ENCODE assay signal across 8 cellular contexts in the genomic region with DNA sequence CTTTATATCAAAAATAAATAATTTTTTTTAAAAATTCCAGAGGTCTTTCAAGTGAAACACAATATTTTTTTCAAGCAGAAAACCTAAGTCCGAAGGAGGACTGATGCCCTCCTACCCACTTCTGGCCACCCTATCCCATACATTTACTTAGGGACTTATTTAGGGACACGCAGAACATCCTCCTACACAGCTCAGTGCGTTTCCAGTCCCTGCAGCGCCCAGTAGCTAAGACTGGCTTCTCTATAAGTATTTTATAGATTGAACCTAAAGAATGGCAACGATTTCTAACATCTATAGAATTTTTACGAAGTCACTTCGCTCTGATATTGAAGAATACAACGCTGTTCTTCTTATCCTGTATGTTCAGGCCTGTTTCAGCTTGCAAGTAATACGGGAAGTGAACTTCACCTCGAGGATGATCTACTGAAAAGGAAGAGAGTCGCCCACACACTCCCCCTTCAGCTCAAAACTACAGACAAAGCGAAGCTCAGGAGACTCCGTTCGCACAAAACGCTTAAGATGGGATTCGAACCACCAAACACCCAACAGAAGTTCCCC. TPM values are rescaled to one million over a fixed set of nuclear protein-coding genes. Genes with fewer than 3 reads are reported as not detected.
A peak's percentile ranks its signal among the peaks of the same experiment; 100 is the strongest.
DNase-seq lines count a peak whose midpoint lies in the region; ATAC-seq, FAIRE-seq and TF ChIP-seq lines count a peak whose summit lies in the region.

No MANE protein-coding gene starts in this region.

- H3K4me1 Mint-ChIP-seq in activated CD8-positive, alpha-beta memory T cell treated with anti-CD3 and anti-CD28 coated beads, Interleukin-2, amount 10 ng/mL, durations not matched to agents 7 days and 5 days: peaks cover 50% of the 10 kb centered on the region
- H3K4me1 Mint-ChIP-seq in activated CD4-positive, alpha-beta memory T cell treated with anti-CD3 and anti-CD28 coated beads, Interleukin-2, amount 10 ng/mL, durations not matched to agents 7 days and 5 days: peaks cover 51% of the 10 kb centered on the region

- peak overlapping the region; percentile 63 to 64 for H3K9ac ChIP-seq in kidney (ENCODE audit: low read length in 2 of 2)

- H3K9me3 ChIP-seq in kidney (ENCODE audit: control insufficient read depth in 1 of 2, low read length in 2 of 2): no peaks in the 10 kb centered on the region
- H3K9me3 ChIP-seq in thoracic aorta: no peaks in the 10 kb centered on the region

- intact Hi-C loops in kidney (cut with DNase I): no loop called here
- intact Hi-C loops in sciatic nerve (cut with DNase I): no loop called here

- H3K36me3 Mint-ChIP-seq in activated CD8-positive, alpha-beta memory T cell treated with anti-CD3 and anti-CD28 coated beads, Interleukin-2, amount 10 ng/mL, durations not matched to agents 7 days and 5 days: peaks cover 34% of the 10 kb centered on the region
- peaks cover 36% of the 10 kb centered on the region for H3K36me3 Mint-ChIP-seq in activated CD4-positive, alpha-beta memory T cell treated with anti-CD3 and anti-CD28 coated beads, Interleukin-2, amount 10 ng/mL, durations not matched to agents 7 days and 5 days (ENCODE audit: low read depth)

- H3K27ac ChIP-seq in kidney (ENCODE audit: low read depth in 2 of 2, low read length in 2 of 2) (no peak overlapping the region), thoracic aorta (no peak overlapping the region)

- H3K9me3 Mint-ChIP-seq in activated CD8-positive, alpha-beta memory T cell treated with anti-CD3 and anti-CD28 coated beads, Interleukin-2, amount 10 ng/mL, durations not matched to agents 7 days and 5 days (ENCODE audit: low read depth): no peaks in the 10 kb centered on the region
- no peaks in the 10 kb centered on the region for H3K9me3 Mint-ChIP-seq in activated CD4-positive, alpha-beta memory T cell treated with anti-CD3 and anti-CD28 coated beads, Interleukin-2, amount 10 ng/mL, durations not matched to agents 7 days and 5 days

- POLR2A ChIA-PET in activated CD4-positive, alpha-beta memory T cell treated with anti-CD3 and anti-CD28 coated beads, Interleukin-2, amount 10 ng/mL, durations not matched to agents 7 days and 5 days (lab: Charles Lee): interaction anchor here (0.7 to 2.2 kb wide), 15 partner anchors 9 to 527 kb away, joined by 3 to 15 read pairs (median 3); a partner anchor contains a TSS

- H3K27me3 Mint-ChIP-seq in activated CD8-positive, alpha-beta memory T cell treated with anti-CD3 and anti-CD28 coated beads, Interleukin-2, amount 10 ng/mL, durations not matched to agents 7 days and 5 days: no peaks in the 10 kb centered on the region
- H3K27me3 Mint-ChIP-seq in activated CD4-positive, alpha-beta memory T cell treated with anti-CD3 and anti-CD28 coated beads, Interleukin-2, amount 10 ng/mL, durations not matched to agents 7 days and 5 days: no peaks in the 10 kb centered on the region

- H3K27ac Mint-ChIP-seq in activated CD8-positive, alpha-beta memory T cell treated with anti-CD3 and anti-CD28 coated beads, Interleukin-2, amount 10 ng/mL, durations not matched to agents 7 days and 5 days: peak overlapping the region; percentile 90
- peak overlapping the region; percentile 89 for H3K27ac Mint-ChIP-seq in activated CD4-positive, alpha-beta memory T cell treated with anti-CD3 and anti-CD28 coated beads, Interleukin-2, amount 10 ng/mL, durations not matched to agents 7 days and 5 days

- FAIRE-seq in kidney (lab: Jason Lieb, UNC): no peak

- H3K4me3 ChIP-seq in kidney (ENCODE audit: low read length in 2 of 2) (peak overlapping the region; percentile 93 to 99), thoracic aorta (peak overlapping the region; percentile 94)

- H3K4me3 Mint-ChIP-seq in activated CD8-positive, alpha-beta memory T cell treated with anti-CD3 and anti-CD28 coated beads, Interleukin-2, amount 10 ng/mL, durations not matched to agents 7 days and 5 days: peak overlapping the region; percentile 85
- peak overlapping the region; percentile 94 for H3K4me3 Mint-ChIP-seq in activated CD4-positive, alpha-beta memory T cell treated with anti-CD3 and anti-CD28 coated beads, Interleukin-2, amount 10 ng/mL, durations not matched to agents 7 days and 5 days

- no peak for TF ChIP-seq CTCF in kidney (IDR thresholded peaks at IDR 0.05; ENCODE audit: borderline replicate concordance, extremely low read depth, insufficient read depth)
- TF ChIP-seq CTCF in thoracic aorta (IDR thresholded peaks at IDR 0.05): no peak

- H3K4me1 ChIP-seq in kidney (ENCODE audit: control insufficient read depth in 1 of 2, insufficient read depth in 1 of 2, low read depth in 1 of 2, low read length in 2 of 2): peaks cover 5 to 7% of the 10 kb centered on the region in 2 donors
- peaks cover 8 to 13% of the 10 kb centered on the region in 2 donors for H3K4me1 ChIP-seq in thoracic aorta (ENCODE audit: control insufficient read depth in 1 of 2, low read depth in 2 of 2)

- H3K27me3 ChIP-seq in thoracic aorta (replicated peaks; ENCODE audit: insufficient read depth): no peaks in the 10 kb centered on the region

- ATAC-seq in activated CD8-positive, alpha-beta memory T cell treated with anti-CD3 and anti-CD28 coated beads, Interleukin-2, amount 10 ng/mL, durations not matched to agents 7 days and 5 days: no peak
- no peak for ATAC-seq in thoracic aorta (ENCODE audit: insufficient number of reproducible peaks, low FRiP score, low read depth)
- no peak for ATAC-seq in HG03280 (IDR thresholded peaks at IDR 0.05; ENCODE audit: unreplicated experiment)
- no peak for ATAC-seq in sciatic nerve

- peaks cover 6 to 18% of the 10 kb centered on the region in 2 donors for H3K36me3 ChIP-seq in kidney (ENCODE audit: control insufficient read depth in 1 of 2, insufficient read depth in 2 of 2, low read length in 2 of 2)
- peaks cover 9% of the 10 kb centered on the region for H3K36me3 ChIP-seq in thoracic aorta

- no peak for DNase-seq in activated CD8-positive, alpha-beta memory T cell treated with anti-CD3 and anti-CD28 coated beads, Interleukin-2, amount 10 ng/mL, durations not matched to agents 7 days and 5 days
- DNase-seq in activated CD8-positive, alpha-beta memory T cell treated with anti-CD3 and anti-CD28 coated beads for 24 hours: no peak
- DNase-seq in activated CD4-positive, alpha-beta memory T cell treated with anti-CD3 and anti-CD28 coated beads, Interleukin-2, amount 10 ng/mL, durations not matched to agents 7 days and 5 days: no peak
- no peak for DNase-seq in kidney
- no peak for DNase-seq in thoracic aorta (ENCODE audit: low spot score)
- DNase-seq in NCI-H2227 (lab: John Stamatoyannopoulos, UW; ENCODE audit: unreplicated experiment): no peak
- DNase-seq in sciatic nerve (ENCODE audit: low spot score): no peak

- CTCF ChIA-PET in activated CD8-positive, alpha-beta memory T cell treated with anti-CD3 and anti-CD28 coated beads, Interleukin-2, amount 10 ng/mL, durations not matched to agents 7 days and 5 days (lab: Charles Lee): interaction anchor here (0.8 to 1.8 kb wide), 4 partner anchors 26 to 413 kb away, joined by 3 to 10 read pairs (median 4); a partner anchor contains a TSS
- CTCF ChIA-PET in activated CD4-positive, alpha-beta memory T cell treated with anti-CD3 and anti-CD28 coated beads, Interleukin-2, amount 10 ng/mL, durations not matched to agents 7 days and 5 days (lab: Charles Lee): interaction anchor here (0.7 to 1.5 kb wide), 5 partner anchors 16 to 141 kb away, joined by 3 to 4 read pairs (median 3); a partner anchor contains a TSS

RNA-seq across cellular contexts. Expression of a gene that starts 0.3 kb away (rescaled TPM):
- 10 to 100 TPM; 31.6 to 49.0 TPM for total RNA-seq in activated CD8-positive, alpha-beta memory T cell treated with anti-CD3 and anti-CD28 coated beads, Interleukin-2, amount 10 ng/mL, durations not matched to agents 7 days and 5 days
- total RNA-seq in activated CD4-positive, alpha-beta memory T cell treated with anti-CD3 and anti-CD28 coated beads, Interleukin-2, amount 10 ng/mL, durations not matched to agents 7 days and 5 days: 10 to 100 TPM; 38.7 to 39.8 TPM
- total RNA-seq in kidney (10.1 TPM), thoracic aorta (1 to 10 TPM; 7.9 to 8.3 TPM), sciatic nerve (29.3 TPM)
- polyA plus RNA-seq in kidney (ENCODE audit: insufficient read depth, low read depth, low replicate concordance): 4.6 TPM

RNA-seq across cellular contexts. Expression of a gene that starts 0.6 kb away (rescaled TPM):
- 10 to 100 TPM; 17.6 to 19.2 TPM for total RNA-seq in activated CD8-positive, alpha-beta memory T cell treated with anti-CD3 and anti-CD28 coated beads, Interleukin-2, amount 10 ng/mL, durations not matched to agents 7 days and 5 days
- total RNA-seq in activated CD4-positive, alpha-beta memory T cell treated with anti-CD3 and anti-CD28 coated beads, Interleukin-2, amount 10 ng/mL, durations not matched to agents 7 days and 5 days: 10 to 100 TPM; 14.4 to 16.1 TPM
- total RNA-seq in kidney (13.2 TPM), thoracic aorta (10 to 100 TPM in 1 of 2 donors, 1 to 10 TPM in 1; 9.3 to 11.9 TPM), sciatic nerve (13.9 TPM)
- 32.1 TPM for polyA plus RNA-seq in kidney (ENCODE audit: insufficient read depth, low read depth, low replicate concordance)

RNA-seq across cellular contexts. Expression of a gene that starts 31.2 kb away (rescaled TPM):
- total RNA-seq in activated CD8-positive, alpha-beta memory T cell treated with anti-CD3 and anti-CD28 coated beads, Interleukin-2, amount 10 ng/mL, durations not matched to agents 7 days and 5 days: 10 to 100 TPM; 35.5 to 42.4 TPM
- 10 to 100 TPM; 33.6 to 35.2 TPM for total RNA-seq in activated CD4-positive, alpha-beta memory T cell treated with anti-CD3 and anti-CD28 coated beads, Interleukin-2, amount 10 ng/mL, durations not matched to agents 7 days and 5 days
- total RNA-seq in kidney (16.8 TPM), thoracic aorta (10 to 100 TPM; 15.2 to 18.4 TPM), sciatic nerve (16.1 TPM)
- polyA plus RNA-seq in kidney (ENCODE audit: insufficient read depth, low read depth, low replicate concordance): 8.7 TPM

RNA-seq across cellular contexts. Expression of a gene that starts 59.1 kb away (rescaled TPM):
- total RNA-seq in activated CD8-positive, alpha-beta memory T cell treated with anti-CD3 and anti-CD28 coated beads, Interleukin-2, amount 10 ng/mL, durations not matched to agents 7 days and 5 days: 100 to 1,000 TPM; 139 to 141 TPM
- 100 to 1,000 TPM; 263 to 266 TPM for total RNA-seq in activated CD4-positive, alpha-beta memory T cell treated with anti-CD3 and anti-CD28 coated beads, Interleukin-2, amount 10 ng/mL, durations not matched to agents 7 days and 5 days
- total RNA-seq in kidney: 220 TPM
- polyA plus RNA-seq in kidney (ENCODE audit: insufficient read depth, low read depth, low replicate concordance): 114 TPM
- total RNA-seq in thoracic aorta: 100 to 1,000 TPM; 176 to 282 TPM
- total RNA-seq in sciatic nerve: 84.9 TPM
